ENCODE assay signal across 1 cellular context in the genomic region with DNA sequence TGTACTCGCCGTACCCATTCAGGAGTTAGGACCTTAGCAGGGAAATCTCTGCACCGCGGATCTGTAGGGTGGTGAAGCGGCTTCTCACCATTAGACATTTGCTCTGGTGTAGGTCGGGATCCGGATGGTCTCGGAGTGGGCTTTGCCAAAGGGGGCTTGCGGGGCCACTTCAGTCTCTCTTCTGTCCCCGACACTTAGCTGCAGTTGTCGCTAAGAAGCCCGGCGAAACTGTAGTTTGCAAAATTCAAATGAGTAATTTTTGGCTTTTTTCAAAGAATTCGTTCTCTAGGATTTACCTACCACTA.
TF ChIP-seq lines count a peak whose summit lies in the region.

No MANE protein-coding gene starts in this region.

TF ChIP-seq in GM23338, 12 proteins besides CTCF, POLR2A, EP300 and RAD21 (continued from another document):
- TF ChIP-seq NANOG (IDR thresholded peaks at IDR 0.05; ENCODE audit: borderline replicate concordance) (no peak), EZH2 (IDR thresholded peaks at IDR 0.05; ENCODE audit: low read depth, unreplicated experiment) (no peak), POLR2AphosphoS5 (IDR thresholded peaks at IDR 0.05; ENCODE audit: low read depth) (no peak), ZNF331 (CRISPR knock-in tag; IDR thresholded peaks at IDR 0.05; ENCODE audit: low read depth) (no peak)
- TF ChIP-seq, protein P1, sequence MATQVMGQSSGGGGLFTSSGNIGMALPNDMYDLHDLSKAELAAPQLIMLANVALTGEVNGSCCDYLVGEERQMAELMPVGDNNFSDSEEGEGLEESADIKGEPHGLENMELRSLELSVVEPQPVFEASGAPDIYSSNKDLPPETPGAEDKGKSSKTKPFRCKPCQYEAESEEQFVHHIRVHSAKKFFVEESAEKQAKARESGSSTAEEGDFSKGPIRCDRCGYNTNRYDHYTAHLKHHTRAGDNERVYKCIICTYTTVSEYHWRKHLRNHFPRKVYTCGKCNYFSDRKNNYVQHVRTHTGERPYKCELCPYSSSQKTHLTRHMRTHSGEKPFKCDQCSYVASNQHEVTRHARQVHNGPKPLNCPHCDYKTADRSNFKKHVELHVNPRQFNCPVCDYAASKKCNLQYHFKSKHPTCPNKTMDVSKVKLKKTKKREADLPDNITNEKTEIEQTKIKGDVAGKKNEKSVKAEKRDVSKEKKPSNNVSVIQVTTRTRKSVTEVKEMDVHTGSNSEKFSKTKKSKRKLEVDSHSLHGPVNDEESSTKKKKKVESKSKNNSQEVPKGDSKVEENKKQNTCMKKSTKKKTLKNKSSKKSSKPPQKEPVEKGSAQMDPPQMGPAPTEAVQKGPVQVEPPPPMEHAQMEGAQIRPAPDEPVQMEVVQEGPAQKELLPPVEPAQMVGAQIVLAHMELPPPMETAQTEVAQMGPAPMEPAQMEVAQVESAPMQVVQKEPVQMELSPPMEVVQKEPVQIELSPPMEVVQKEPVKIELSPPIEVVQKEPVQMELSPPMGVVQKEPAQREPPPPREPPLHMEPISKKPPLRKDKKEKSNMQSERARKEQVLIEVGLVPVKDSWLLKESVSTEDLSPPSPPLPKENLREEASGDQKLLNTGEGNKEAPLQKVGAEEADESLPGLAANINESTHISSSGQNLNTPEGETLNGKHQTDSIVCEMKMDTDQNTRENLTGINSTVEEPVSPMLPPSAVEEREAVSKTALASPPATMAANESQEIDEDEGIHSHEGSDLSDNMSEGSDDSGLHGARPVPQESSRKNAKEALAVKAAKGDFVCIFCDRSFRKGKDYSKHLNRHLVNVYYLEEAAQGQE (IDR thresholded peaks at IDR 0.05; ENCODE audit: unreplicated experiment) = no peak
